Comparison of ENCODE assay signal across 19 cellular contexts in genomic region chr7:28759373-28760013, GRCh38.
A peak's percentile ranks its signal among the peaks of the same experiment; 100 is the strongest.
DNase-seq lines count a peak whose midpoint lies in the region.
"Had no signal": no experiment of that assay in that cellular context is flagged by ENCODE, and none has a peak within 500 bp of the region (broad histone marks: within the 10 kb centered on the region; RNA-seq: fewer than 3 reads in every experiment).

No MANE protein-coding gene starts in this region.

- no peaks in the 10 kb centered on the region for H3K36me3 Mint-ChIP-seq in activated CD4-positive, alpha-beta T cell treated with anti-CD3 and anti-CD28 coated beads, Interleukin-2, amount 10 ng/mL, durations not matched to agents 24 days and 14 days (ENCODE audit: low read depth)
- H3K36me3 Mint-ChIP-seq: activated naive CD8-positive, alpha-beta T cell treated with anti-CD3 and anti-CD28 coated beads for 36 hours; CD4-positive, alpha-beta memory T cell had no signal

- no peak overlapping the region for H3K4me3 Mint-ChIP-seq in activated CD4-positive, alpha-beta T cell treated with anti-CD3 and anti-CD28 coated beads, Interleukin-2, amount 10 ng/mL, durations not matched to agents 24 days and 14 days
- H3K4me3 Mint-ChIP-seq: activated naive CD8-positive, alpha-beta T cell treated with anti-CD3 and anti-CD28 coated beads for 36 hours; activated T-cell treated with anti-CD3 and anti-CD28 coated beads, Interleukin-2, amount 50 U/mL, for 72 hours; CD4-positive, alpha-beta memory T cell had no signal

- peak overlapping the region; percentile 56 for H3K27ac ChIP-seq in layer of hippocampus (ENCODE audit: low read depth, low read length)
- H3K27ac ChIP-seq: gastrocnemius medialis, parathyroid adenoma, RWPE1 had no signal

- intact Hi-C loops in activated CD4-positive, alpha-beta T cell treated with anti-CD3 and anti-CD28 coated beads, Interleukin-2, amount 10 ng/mL, durations not matched to agents 24 days and 14 days (cut with micrococcal nuclease): no loop called here

- no peak overlapping the region for H3K27ac Mint-ChIP-seq in activated CD4-positive, alpha-beta T cell treated with anti-CD3 and anti-CD28 coated beads, Interleukin-2, amount 10 ng/mL, durations not matched to agents 24 days and 14 days
- H3K27ac Mint-ChIP-seq: activated naive CD8-positive, alpha-beta T cell treated with anti-CD3 and anti-CD28 coated beads for 36 hours; activated T-cell treated with anti-CD3 and anti-CD28 coated beads, Interleukin-2, amount 50 U/mL, for 72 hours; CD4-positive, alpha-beta memory T cell had no signal

- H3K4me1 Mint-ChIP-seq in activated CD4-positive, alpha-beta T cell treated with anti-CD3 and anti-CD28 coated beads, Interleukin-2, amount 10 ng/mL, durations not matched to agents 24 days and 14 days: no peaks in the 10 kb centered on the region
- H3K4me1 Mint-ChIP-seq: activated naive CD8-positive, alpha-beta T cell treated with anti-CD3 and anti-CD28 coated beads for 36 hours; CD4-positive, alpha-beta memory T cell had no signal

- H3K27me3 Mint-ChIP-seq in activated CD4-positive, alpha-beta T cell treated with anti-CD3 and anti-CD28 coated beads, Interleukin-2, amount 10 ng/mL, durations not matched to agents 24 days and 14 days: peaks cover 2% of the 10 kb centered on the region
- H3K27me3 Mint-ChIP-seq: activated naive CD8-positive, alpha-beta T cell treated with anti-CD3 and anti-CD28 coated beads for 36 hours; CD4-positive, alpha-beta memory T cell had no signal

- H3K9me3 Mint-ChIP-seq in activated CD4-positive, alpha-beta T cell treated with anti-CD3 and anti-CD28 coated beads, Interleukin-2, amount 10 ng/mL, durations not matched to agents 24 days and 14 days: no peaks in the 10 kb centered on the region
- H3K9me3 Mint-ChIP-seq: activated naive CD8-positive, alpha-beta T cell treated with anti-CD3 and anti-CD28 coated beads for 36 hours; activated T-cell treated with anti-CD3 and anti-CD28 coated beads, Interleukin-2, amount 50 U/mL, for 72 hours had no signal

- no peaks in the 10 kb centered on the region for H3K27me3 ChIP-seq in layer of hippocampus (ENCODE audit: control insufficient read depth, insufficient read depth, low read length)
- H3K27me3 ChIP-seq: gastrocnemius medialis had no signal

- peak; percentile 29 for DNase-seq in Daoy (ENCODE audit: low read depth)
- peak; percentile 4 for DNase-seq in NCI-H1694 (lab: John Stamatoyannopoulos, UW)
- peak; percentile 69 for DNase-seq in amniotic epithelial cell (ENCODE audit: low read depth)
- no peak for DNase-seq in NCI-H2227 treated with DMSO at 0.1 percent for 48 hours (lab: John Stamatoyannopoulos, UW)
- DNase-seq in activated CD4-positive, alpha-beta T cell treated with anti-CD3 and anti-CD28 coated beads, Interleukin-2, amount 10 ng/mL, durations not matched to agents 24 days and 14 days: no peak
- no peak for DNase-seq in DMS53 (lab: John Stamatoyannopoulos, UW)
- DNase-seq in activated gamma-delta T cell (lab: John Stamatoyannopoulos, UW): no peak
- DNase-seq: activated naive CD8-positive, alpha-beta T cell treated with anti-CD3 and anti-CD28 coated beads for 36 hours; activated T-cell treated with anti-CD3 and anti-CD28 coated beads, Interleukin-2, amount 50 U/mL, for 72 hours; CD4-positive, alpha-beta memory T cell; gastrocnemius medialis; NCI-H1930; NCI-H774; stimulated activated CD4-positive, alpha-beta T cell treated with anti-CD3 and anti-CD28 coated beads, Interleukin-4, amount 100 ng/mL, for 24 hours; substantia nigra; T-helper 1 cell had no signal

Comparison
In these comparisons a context has a peak if more than half of its experiments do, and no peak if none do; other contexts are left out.
1. DNase-seq: peak in Daoy (single experiment), NCI-H1694 (single experiment) and amniotic epithelial cell (single experiment); none in NCI-H2227 treated with DMSO at 0.1 percent for 48 hours (single experiment), activated CD4-positive, alpha-beta T cell treated with anti-CD3 and anti-CD28 coated beads, Interleukin-2, amount 10 ng/mL, durations not matched to agents 24 days and 14 days (single experiment), DMS53 (single experiment) and activated gamma-delta T cell (single experiment).